15 cellular contexts compared by ENCODE assay signal in the genomic region with DNA sequence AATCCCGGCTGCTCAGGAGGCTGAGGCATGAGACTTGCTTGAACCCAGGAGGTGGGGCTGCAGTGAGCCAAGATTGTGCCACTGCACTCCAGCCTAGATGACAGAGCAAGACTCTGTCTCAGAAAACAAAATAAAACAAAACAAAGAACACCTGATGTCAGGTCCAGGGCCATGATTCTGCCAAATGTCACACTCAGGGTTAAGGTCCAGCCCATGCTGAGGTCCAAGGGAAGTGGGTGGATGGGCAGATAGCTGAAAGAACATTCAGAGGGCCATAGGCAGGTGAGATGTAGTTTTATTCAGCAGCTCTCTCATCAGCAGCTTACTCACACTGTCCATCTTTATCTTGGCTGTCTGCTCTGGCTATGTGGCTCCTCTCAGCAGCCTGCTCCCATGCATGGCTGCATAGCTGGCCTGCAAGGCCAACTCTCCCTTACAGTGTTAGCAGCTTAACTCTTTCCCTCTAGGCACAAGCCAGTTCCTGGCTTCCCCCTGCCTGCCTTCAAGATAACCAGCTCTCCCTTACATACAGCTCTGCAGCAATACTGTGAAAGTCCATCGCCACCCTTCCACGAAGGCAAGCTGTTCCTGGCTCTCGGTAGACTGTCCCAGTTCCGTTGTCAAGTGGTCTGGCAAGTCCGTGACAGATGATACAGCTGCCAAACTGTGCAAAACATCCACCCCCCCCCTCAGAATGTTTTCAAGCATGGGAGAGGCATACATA.
DNase-seq lines count a peak whose midpoint lies in the region; ATAC-seq, FAIRE-seq and TF ChIP-seq lines count a peak whose summit lies in the region.
"Had no signal": no experiment of that assay in that cellular context is flagged by ENCODE, and none has a peak within 500 bp of the region (broad histone marks: within the 10 kb centered on the region; RNA-seq: fewer than 3 reads in every experiment).

No MANE protein-coding gene starts in this region.

- CTCF ChIA-PET in K562 (lab: Yijun Ruan, JAX; ENCODE audit: low intra/inter-chr PET ratio), result no interaction called here
- CTCF ChIA-PET in activated CD8-positive, alpha-beta T cell treated with anti-CD3 and anti-CD28 coated beads for 36 hours (lab: Charles Lee), result interaction anchor here (0.7 to 3.2 kb wide), 3 partner anchors 37 to 104 kb away, joined by 3 to 8 read pairs (median 8); no protein-coding TSS in a partner anchor

- peaks cover 10% of the 10 kb centered on the region for H3K27me3 Mint-ChIP-seq in activated naive CD8-positive, alpha-beta T cell treated with anti-CD3 and anti-CD28 coated beads, Interleukin-2, amount 50 U/mL, for 24 hours
- peaks cover 5% of the 10 kb centered on the region for H3K27me3 Mint-ChIP-seq in activated naive CD8-positive, alpha-beta T cell treated with anti-CD3 and anti-CD28 coated beads for 36 hours
- peaks cover 1% of the 10 kb centered on the region for H3K27me3 Mint-ChIP-seq in activated CD8-positive, alpha-beta T cell treated with anti-CD3 and anti-CD28 coated beads for 36 hours

- H3K9ac ChIP-seq in K562 (ENCODE audit: insufficient read depth in 1 of 2, low read depth in 2 of 2, low read length in 2 of 2), result no peak overlapping the region
- H3K9ac ChIP-seq: KMS-11 had no signal

- H3K79me2 ChIP-seq in K562 (ENCODE audit: control insufficient read depth, insufficient read depth, low read length), result no peaks in the 10 kb centered on the region

- no peaks in the 10 kb centered on the region for H3K4me1 Mint-ChIP-seq in activated naive CD8-positive, alpha-beta T cell treated with anti-CD3 and anti-CD28 coated beads, Interleukin-2, amount 50 U/mL, for 24 hours
- no peaks in the 10 kb centered on the region for H3K4me1 Mint-ChIP-seq in activated naive CD8-positive, alpha-beta T cell treated with anti-CD3 and anti-CD28 coated beads for 36 hours
- H3K4me1 Mint-ChIP-seq in activated CD8-positive, alpha-beta T cell treated with anti-CD3 and anti-CD28 coated beads for 36 hours (ENCODE audit: low read depth), result no peaks in the 10 kb centered on the region

- no peaks in the 10 kb centered on the region for H3K9me3 ChIP-seq in K562 (replicated peaks; ENCODE audit: control insufficient read depth, insufficient read depth, low read depth, low read length)
- H3K9me3 ChIP-seq in upper lobe of right lung, result no peaks in the 10 kb centered on the region
- H3K9me3 ChIP-seq: Caco-2 had no signal

- DNase-seq in activated naive CD8-positive, alpha-beta T cell treated with anti-CD3 and anti-CD28 coated beads, Interleukin-2, amount 50 U/mL, for 24 hours, result no peak
- DNase-seq in activated naive CD8-positive, alpha-beta T cell treated with anti-CD3 and anti-CD28 coated beads for 36 hours, result no peak
- DNase-seq in K562 (ENCODE audit: extremely low read depth in 1 of 4, low spot score in 3 of 4) (no peak), left lobe of liver (ENCODE audit: low spot score) (no peak), upper lobe of right lung (no peak), hippocampal formation (lab: John Stamatoyannopoulos, UW) (no peak)
- no peak for DNase-seq in activated CD8-positive, alpha-beta T cell treated with anti-CD3 and anti-CD28 coated beads for 36 hours
- DNase-seq: AML-193, Caco-2, NCI-H1092, NCI-H1694, NCI-H446, NCI-H774 had no signal

- H3K9me1 ChIP-seq in K562 (ENCODE audit: control insufficient read depth, insufficient read depth, low read length), result no peaks in the 10 kb centered on the region

- in situ Hi-C loops in K562 (cut with MboI), result no loop called here

- H3K9me3 Mint-ChIP-seq in activated naive CD8-positive, alpha-beta T cell treated with anti-CD3 and anti-CD28 coated beads, Interleukin-2, amount 50 U/mL, for 24 hours, result no peaks in the 10 kb centered on the region
- H3K9me3 Mint-ChIP-seq in activated naive CD8-positive, alpha-beta T cell treated with anti-CD3 and anti-CD28 coated beads for 36 hours, result no peaks in the 10 kb centered on the region
- H3K9me3 Mint-ChIP-seq in activated CD8-positive, alpha-beta T cell treated with anti-CD3 and anti-CD28 coated beads for 36 hours, result no peaks in the 10 kb centered on the region

- no peak overlapping the region for H3K4me3 ChIP-seq in K562
- H3K4me3 ChIP-seq in upper lobe of right lung, result no peak overlapping the region

- TF ChIP-seq CTCF in K562 (IDR thresholded peaks at IDR 0.05 in 2 of 3, conservative IDR thresholded peaks at IDR 0.05 in 1 of 3; ENCODE audit: insufficient read depth in 2 of 3, low read depth in 1 of 3, low read length in 3 of 3) (no peak), upper lobe of right lung (IDR thresholded peaks at IDR 0.05) (no peak)
- no peak for TF ChIP-seq CTCF in activated CD8-positive, alpha-beta T cell treated with anti-CD3 and anti-CD28 coated beads for 36 hours (IDR thresholded peaks at IDR 0.05)

- H4K20me1 ChIP-seq in K562 (replicated peaks; ENCODE audit: control insufficient read depth, insufficient read depth, low read length), result no peaks in the 10 kb centered on the region

- 2% methylated on average over 6 of the region's 6 CpGs for WGBS in K562 (ENCODE audit: insufficient coverage, low coverage, missing lambda C conversion rate)

- H3K27ac ChIP-seq in K562 (ENCODE audit: extremely low read depth, low read depth, low read length) (no peak overlapping the region), upper lobe of right lung (no peak overlapping the region)
- H3K27ac ChIP-seq: KMS-11 had no signal

- TF ChIP-seq EP300 in K562 (IDR thresholded peaks at IDR 0.05; ENCODE audit: low read length), result no peak

- no peaks in the 10 kb centered on the region for H3K36me3 Mint-ChIP-seq in activated naive CD8-positive, alpha-beta T cell treated with anti-CD3 and anti-CD28 coated beads, Interleukin-2, amount 50 U/mL, for 24 hours (ENCODE audit: low read depth)
- H3K36me3 Mint-ChIP-seq in activated naive CD8-positive, alpha-beta T cell treated with anti-CD3 and anti-CD28 coated beads for 36 hours, result no peaks in the 10 kb centered on the region
- H3K36me3 Mint-ChIP-seq in activated CD8-positive, alpha-beta T cell treated with anti-CD3 and anti-CD28 coated beads for 36 hours (ENCODE audit: low read depth), result no peaks in the 10 kb centered on the region

- H3K27me3 ChIP-seq in K562 (ENCODE audit: control insufficient read depth in 2 of 2, insufficient read depth in 2 of 2, low read length in 2 of 2), result peaks cover 33 to 41% of the 10 kb centered on the region in 2 experiments
- H3K27me3 ChIP-seq in upper lobe of right lung, result no peaks in the 10 kb centered on the region

- H3K36me3 ChIP-seq in K562 (ENCODE audit: control insufficient read depth, insufficient read depth, low read length) (no peaks in the 10 kb centered on the region), upper lobe of right lung (no peaks in the 10 kb centered on the region)

- H2AFZ ChIP-seq in K562 (ENCODE audit: low read depth, low read length), result no peak overlapping the region

- H3K4me1 ChIP-seq in K562 (replicated peaks in 1 of 2; ENCODE audit: control insufficient read depth in 2 of 2, insufficient read depth in 2 of 2, low read length in 2 of 2) (no peaks in the 10 kb centered on the region; a peak in 1 of 5 replicates), upper lobe of right lung (no peaks in the 10 kb centered on the region)
- H3K4me1 ChIP-seq: Caco-2 had no signal

- no peak overlapping the region for H3K4me3 Mint-ChIP-seq in activated naive CD8-positive, alpha-beta T cell treated with anti-CD3 and anti-CD28 coated beads, Interleukin-2, amount 50 U/mL, for 24 hours
- H3K4me3 Mint-ChIP-seq in activated naive CD8-positive, alpha-beta T cell treated with anti-CD3 and anti-CD28 coated beads for 36 hours, result no peak overlapping the region
- no peak overlapping the region for H3K4me3 Mint-ChIP-seq in activated CD8-positive, alpha-beta T cell treated with anti-CD3 and anti-CD28 coated beads for 36 hours

- no peak for TF ChIP-seq POLR2A in K562 (conservative IDR thresholded peaks at IDR 0.05)

- no peak for TF ChIP-seq RAD21 in K562 (CRISPR knock-in tag; conservative IDR thresholded peaks at IDR 0.05 in 1 of 2, IDR thresholded peaks at IDR 0.05 in 1 of 2)

- H3K27ac Mint-ChIP-seq in activated naive CD8-positive, alpha-beta T cell treated with anti-CD3 and anti-CD28 coated beads, Interleukin-2, amount 50 U/mL, for 24 hours, result no peak overlapping the region
- H3K27ac Mint-ChIP-seq in activated naive CD8-positive, alpha-beta T cell treated with anti-CD3 and anti-CD28 coated beads for 36 hours, result no peak overlapping the region
- H3K27ac Mint-ChIP-seq in activated CD8-positive, alpha-beta T cell treated with anti-CD3 and anti-CD28 coated beads for 36 hours, result no peak overlapping the region

- POLR2A ChIA-PET in K562 (lab: Yijun Ruan, JAX), result interaction anchor here (1.0 to 1.3 kb wide), 2 partner anchors 18 to 82 kb away, joined by 3 to 4 read pairs; no protein-coding TSS in a partner anchor
- POLR2A ChIA-PET in activated CD8-positive, alpha-beta T cell treated with anti-CD3 and anti-CD28 coated beads for 36 hours (lab: Charles Lee), result interaction anchor here (0.6 kb wide), 1 partner anchor 525 kb away, joined by 3 read pairs; no protein-coding TSS in a partner anchor

- peak; percentile 29 for ATAC-seq in activated naive CD8-positive, alpha-beta T cell treated with anti-CD3 and anti-CD28 coated beads, Interleukin-2, amount 50 U/mL, for 24 hours
- ATAC-seq in K562 (peak; percentile 32; the same call in 2 of the 3 replicates), left lobe of liver (peak; percentile 67), upper lobe of right lung (peak; percentile 21)
- no peak for ATAC-seq in activated CD8-positive, alpha-beta T cell treated with anti-CD3 and anti-CD28 coated beads for 36 hours

- intact Hi-C loops in K562 (cut with micrococcal nuclease) (no loop called here), upper lobe of right lung (cut with DNase I) (no loop called here)
- intact Hi-C loops in activated CD8-positive, alpha-beta T cell treated with anti-CD3 and anti-CD28 coated beads for 36 hours (cut with micrococcal nuclease), result no loop called here

- H3K4me2 ChIP-seq in K562 (ENCODE audit: insufficient read depth, low read length), result no peak overlapping the region
- H3K4me2 ChIP-seq: KMS-11 had no signal

- FAIRE-seq in K562 (lab: Jason Lieb, UNC), result no peak
- FAIRE-seq: H54 had no signal

- BruUV-seq in K562 (replicated peaks; lab: Mats Ljungman, UMichigan), result no TSS peak

TF ChIP-seq in K562, 482 proteins besides CTCF, POLR2A, EP300 and RAD21 (continues in another document):
- TF ChIP-seq, protein P1, sequence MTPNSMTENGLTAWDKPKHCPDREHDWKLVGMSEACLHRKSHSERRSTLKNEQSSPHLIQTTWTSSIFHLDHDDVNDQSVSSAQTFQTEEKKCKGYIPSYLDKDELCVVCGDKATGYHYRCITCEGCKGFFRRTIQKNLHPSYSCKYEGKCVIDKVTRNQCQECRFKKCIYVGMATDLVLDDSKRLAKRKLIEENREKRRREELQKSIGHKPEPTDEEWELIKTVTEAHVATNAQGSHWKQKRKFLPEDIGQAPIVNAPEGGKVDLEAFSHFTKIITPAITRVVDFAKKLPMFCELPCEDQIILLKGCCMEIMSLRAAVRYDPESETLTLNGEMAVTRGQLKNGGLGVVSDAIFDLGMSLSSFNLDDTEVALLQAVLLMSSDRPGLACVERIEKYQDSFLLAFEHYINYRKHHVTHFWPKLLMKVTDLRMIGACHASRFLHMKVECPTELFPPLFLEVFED (CRISPR knock-in tag; conservative IDR thresholded peaks at IDR 0.05), result no peak
- no peak for TF ChIP-seq RBM25 (IDR thresholded peaks at IDR 0.05; ENCODE audit: low read depth, low read length, severe bottlenecking)
- no peak for TF ChIP-seq TCFL5 (CRISPR knock-in tag; conservative IDR thresholded peaks at IDR 0.05)
- no peak for TF ChIP-seq NUFIP1 (IDR thresholded peaks at IDR 0.05; ENCODE audit: partially characterized antibody)
